Comparison of ENCODE assay signal across 9 cellular contexts in the genomic region with DNA sequence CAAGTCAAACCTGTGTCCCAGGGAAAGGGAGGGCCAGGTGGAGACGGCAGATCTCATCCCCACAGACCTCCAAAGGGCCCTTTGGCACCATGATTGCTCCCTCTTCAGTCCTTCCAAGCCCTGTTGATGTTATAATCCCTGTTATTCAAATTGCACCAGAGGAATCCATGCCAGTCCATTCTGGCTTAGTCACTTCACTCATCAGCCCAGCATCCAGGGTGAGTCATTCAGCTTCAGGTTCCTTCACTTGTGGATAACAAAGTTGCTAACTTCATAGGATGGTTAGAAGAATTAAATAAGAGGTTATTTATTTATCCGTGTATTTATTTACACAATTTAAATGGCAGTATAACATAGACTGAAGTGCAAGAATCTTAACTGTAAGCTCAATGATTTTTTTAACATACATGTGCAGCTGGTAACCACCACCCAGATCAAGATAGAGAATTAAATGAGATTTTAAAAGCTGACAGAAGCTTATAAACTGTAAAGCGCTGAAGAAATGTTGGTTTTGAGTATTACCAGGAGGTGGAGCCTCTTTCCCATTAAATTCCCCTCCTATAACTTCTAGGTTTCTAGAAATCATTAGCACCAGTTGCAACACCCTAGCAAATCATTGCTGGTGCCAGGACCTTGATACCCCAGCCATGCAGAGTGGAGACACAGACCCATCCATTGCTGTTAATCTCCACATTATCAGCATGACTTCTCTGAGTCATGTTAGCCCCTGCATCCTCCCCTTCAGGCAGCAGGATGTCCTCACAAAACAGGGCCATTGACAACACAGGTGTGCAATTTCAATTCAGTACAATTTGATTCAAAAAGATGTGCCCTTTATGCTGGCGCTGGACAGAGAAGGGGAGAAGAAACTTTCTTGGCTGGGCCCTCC.
DNase-seq lines count a peak whose midpoint lies in the region; ATAC-seq, FAIRE-seq and TF ChIP-seq lines count a peak whose summit lies in the region.
"Had no signal": no experiment of that assay in that cellular context is flagged by ENCODE, and none has a peak within 500 bp of the region (broad histone marks: within the 10 kb centered on the region; RNA-seq: fewer than 3 reads in every experiment).

No MANE protein-coding gene starts in this region.

- POLR2A ChIA-PET in GM12878 (lab: Charles Lee), result no interaction called here

- peak; percentile 55 for ATAC-seq in GM12878
- ATAC-seq in aorta (ENCODE audit: low FRiP score), result no peak
- ATAC-seq: activated T-helper 17 cell treated with anti-CD3 and anti-CD28 coated beads, Interleukin-2, amount 50 U/mL, for 72 hours had no signal

- BruUV-seq in GM12878 (replicated peaks; lab: Mats Ljungman, UMichigan), result no TSS peak

- FAIRE-seq in GM12878 (lab: Jason Lieb, UNC), result no peak

- H3K4me2 ChIP-seq in Loucy (ENCODE audit: low read depth, low read length, poor library complexity, severe bottlenecking) (no peak overlapping the region), GM12878 (ENCODE audit: control insufficient read depth, insufficient read depth) (no peak overlapping the region)

- H3K27ac ChIP-seq in GM12878 (ENCODE audit: control insufficient read depth, insufficient read depth), result no peak overlapping the region
- H3K27ac ChIP-seq in aorta (ENCODE audit: low read depth in 1 of 2, low read length in 2 of 2), result no peak overlapping the region

- no peaks in the 10 kb centered on the region for H3K79me2 ChIP-seq in Loucy (ENCODE audit: insufficient read depth, low read length)
- H3K79me2 ChIP-seq in GM12878 (ENCODE audit: control insufficient read depth, insufficient read depth, low read length), result no peaks in the 10 kb centered on the region

- CTCF ChIA-PET in GM12878 (lab: Yijun Ruan, JAX), result interaction anchor here (0.7 to 1.7 kb wide), 20 partner anchors 10 to 1026 kb away, joined by 3 to 9 read pairs (median 4); no protein-coding TSS in a partner anchor

- H3K9me3 ChIP-seq in Loucy (ENCODE audit: insufficient read depth, low read depth, low read length) (no peaks in the 10 kb centered on the region), GM12878 (replicated peaks; ENCODE audit: control insufficient read depth, insufficient read depth, low read length) (no peaks in the 10 kb centered on the region), aorta (ENCODE audit: control insufficient read depth, low read length) (no peaks in the 10 kb centered on the region)

- DNase-seq in GM04504 (ENCODE audit: low read depth) (peak; percentile 19), GM12878 (ENCODE audit: low read depth, low spot score) (no peak), midbrain (lab: John Stamatoyannopoulos, UW) (peak; percentile 6), head of caudate nucleus (no peak), amygdala (lab: John Stamatoyannopoulos, UW) (no peak), aorta (no peak), T-helper 1 cell (no peak)

- H3K27me3 ChIP-seq in Loucy (ENCODE audit: insufficient read depth, low read length, poor library complexity, severe bottlenecking) (no peaks in the 10 kb centered on the region), GM12878 (replicated peaks in 1 of 2; ENCODE audit: control insufficient read depth in 2 of 2, insufficient read depth in 2 of 2, low read length in 1 of 2) (no peaks in the 10 kb centered on the region), aorta (ENCODE audit: control insufficient read depth in 1 of 2, insufficient read depth in 2 of 2, low read length in 1 of 2) (no peaks in the 10 kb centered on the region)

- H4K20me1 ChIP-seq in Loucy (ENCODE audit: insufficient read depth, low read length, poor library complexity, severe bottlenecking), result no peaks in the 10 kb centered on the region
- H4K20me1 ChIP-seq in GM12878 (ENCODE audit: control insufficient read depth, insufficient read depth), result no peaks in the 10 kb centered on the region

- H3K36me3 ChIP-seq in Loucy (ENCODE audit: insufficient read depth, low read length) (no peaks in the 10 kb centered on the region), GM12878 (ENCODE audit: control insufficient read depth in 2 of 2, insufficient read depth in 2 of 2, low read length in 1 of 2) (no peaks in the 10 kb centered on the region), aorta (ENCODE audit: control insufficient read depth in 1 of 2, insufficient read depth in 2 of 2, low read length in 1 of 2) (no peaks in the 10 kb centered on the region)

- peak; percentile 45 for TF ChIP-seq CTCF in Loucy (conservative IDR thresholded peaks at IDR 0.05; ENCODE audit: low read length)
- TF ChIP-seq CTCF in GM12878 (IDR thresholded peaks at IDR 0.05 in 2 of 3, conservative IDR thresholded peaks at IDR 0.05 in 1 of 3; ENCODE audit: control insufficient read depth in 2 of 3, extremely low read depth in 1 of 3, insufficient read depth in 1 of 3, low read depth in 3 of 3, low read length in 3 of 3), result peak in 2 of 3 experiments; percentile 15 to 39; a peak in 2 of 6 replicates

- TF ChIP-seq EP300 in GM12878 (IDR thresholded peaks at IDR 0.05; ENCODE audit: borderline replicate concordance in 1 of 2, control insufficient read depth in 1 of 2, low read depth in 2 of 2, low read length in 2 of 2), result no peak

- H2AFZ ChIP-seq in Loucy (ENCODE audit: low read length) (no peak overlapping the region), GM12878 (ENCODE audit: control insufficient read depth, low read depth, low read length) (no peak overlapping the region)

- RAD21 ChIA-PET in GM12878 (lab: Charles Lee; ENCODE audit: unreplicated experiment), result interaction anchor here (0.8 to 1.9 kb wide), 8 partner anchors 54 to 512 kb away, joined by 3 to 7 read pairs (median 4); no protein-coding TSS in a partner anchor

- H3K4me1 ChIP-seq in Loucy (ENCODE audit: insufficient read depth, low read length, poor library complexity, severe bottlenecking) (no peaks in the 10 kb centered on the region), GM12878 (ENCODE audit: control insufficient read depth, insufficient read depth, low read length) (no peaks in the 10 kb centered on the region), aorta (ENCODE audit: control insufficient read depth in 1 of 2, insufficient read depth in 2 of 2, low read length in 2 of 2) (no peaks in the 10 kb centered on the region)

- in situ Hi-C loops in GM12878 (cut with MboI), result no loop called here

- no peaks in the 10 kb centered on the region for H3F3A ChIP-seq in Loucy (ENCODE audit: low read depth)

- H3K9me2 ChIP-seq in Loucy (replicated peaks; ENCODE audit: low read depth, low read length), result no peaks in the 10 kb centered on the region

- intact Hi-C loops in GM12878 (cut with micrococcal nuclease; ENCODE audit: unreplicated experiment) (loop anchor here (1.0 to 10.0 kb wide), 3 partner anchors 65 to 712 kb away; no protein-coding TSS in a partner anchor), head of caudate nucleus (cut with DNase I) (no loop called here), aorta (cut with DNase I) (no loop called here)

- TF ChIP-seq RAD21 in GM12878 (IDR thresholded peaks at IDR 0.05; ENCODE audit: insufficient read depth, low read depth, low read length), result peak; percentile 61

- SMC1A ChIA-PET in GM12878 (lab: Charles Lee; ENCODE audit: uncharacterized antibody, unreplicated experiment), result interaction anchor here (0.7 to 1.7 kb wide), 13 partner anchors 12 to 525 kb away, joined by 3 to 7 read pairs (median 3); no protein-coding TSS in a partner anchor

- WGBS in GM12878 (ENCODE audit: insufficient coverage, insufficient replicate concordance, low lambda C conversion rate, missing lambda C conversion rate), result 50% methylated on average over 4 of the region's 4 CpGs
- WGBS in aorta, 2 donors, result 72 to 78% methylated on average over 4 of the region's 4 CpGs

- no peak overlapping the region for H3K4me3 ChIP-seq in Loucy (ENCODE audit: low read length, poor library complexity, severe bottlenecking)
- no peak overlapping the region for H3K4me3 ChIP-seq in GM12878
- no peak overlapping the region for H3K4me3 ChIP-seq in aorta (ENCODE audit: low read length in 2 of 2)

- TF ChIP-seq POLR2A in GM12878 (IDR thresholded peaks at IDR 0.05; ENCODE audit: low read depth, low read length), result no peak

- H3K9ac ChIP-seq in Loucy (ENCODE audit: low read depth, low read length, poor library complexity, severe bottlenecking) (no peak overlapping the region), GM12878 (ENCODE audit: control insufficient read depth, insufficient read depth, low read length) (no peak overlapping the region)

TF ChIP-seq in GM12878, 131 proteins besides CTCF, POLR2A, EP300 and RAD21:
- no peak for TF ChIP-seq IRF5 (IDR thresholded peaks at IDR 0.05; ENCODE audit: borderline replicate concordance)
- no peak for TF ChIP-seq ATF7 (IDR thresholded peaks at IDR 0.05; ENCODE audit: low read depth)
- TF ChIP-seq GABPA (IDR thresholded peaks at IDR 0.05; ENCODE audit: low read depth), result no peak
- peak; percentile 39; the same call in 1 of the 2 replicates for TF ChIP-seq SMC3 (IDR thresholded peaks at IDR 0.05; ENCODE audit: borderline replicate concordance, low read length)

Comparison
In these comparisons a context has a peak if more than half of its experiments do, and no peak if none do; other contexts are left out.
1. DNase-seq: peak in GM04504 (single experiment) and midbrain (single experiment); none in GM12878 (single experiment), head of caudate nucleus (0 of 42), amygdala (0 of 56), aorta (0 of 2) and T-helper 1 cell (0 of 5).